Comparison of ENCODE assay signal across 12 cellular contexts in genomic region chr16:57054338-57054737, GRCh38.
"Had no signal": no experiment of that assay in that cellular context is flagged by ENCODE, and none has a peak within 500 bp of the region (broad histone marks: within the 10 kb centered on the region; RNA-seq: fewer than 3 reads in every experiment).

No MANE protein-coding gene starts in this region.

- DNase-seq: activated naive CD4-positive, alpha-beta T cell treated with anti-CD3 and anti-CD28 coated beads, Interleukin-2, amount 50 U/mL, for 16 hours; anterior cingulate cortex; cerebellar nuclear complex; kidney; left ventricle myocardium inferior; nephron progenitor cell; sigmoid colon; SW 1271; T-helper 9 cell had no signal

- H3K27ac Mint-ChIP-seq: dendritic cell treated with granulocyte-macrophage colony-stimulating factor and Interleukin-4, amounts not matched to agents 40 ng/mL and 50 ng/mL, for 4 days; nephron progenitor cell had no signal

- H3K4me3 Mint-ChIP-seq: dendritic cell treated with granulocyte-macrophage colony-stimulating factor and Interleukin-4, amounts not matched to agents 40 ng/mL and 50 ng/mL, for 4 days; memory B cell; nephron progenitor cell had no signal

- ATAC-seq: gastroesophageal sphincter had no signal

- H3K27me3 Mint-ChIP-seq: dendritic cell treated with granulocyte-macrophage colony-stimulating factor and Interleukin-4, amounts not matched to agents 40 ng/mL and 50 ng/mL, for 4 days; memory B cell had no signal

- H3K9me3 Mint-ChIP-seq: dendritic cell treated with granulocyte-macrophage colony-stimulating factor and Interleukin-4, amounts not matched to agents 40 ng/mL and 50 ng/mL, for 4 days; memory B cell; nephron progenitor cell had no signal
